8 cellular contexts compared by ENCODE assay signal in the genomic region with DNA sequence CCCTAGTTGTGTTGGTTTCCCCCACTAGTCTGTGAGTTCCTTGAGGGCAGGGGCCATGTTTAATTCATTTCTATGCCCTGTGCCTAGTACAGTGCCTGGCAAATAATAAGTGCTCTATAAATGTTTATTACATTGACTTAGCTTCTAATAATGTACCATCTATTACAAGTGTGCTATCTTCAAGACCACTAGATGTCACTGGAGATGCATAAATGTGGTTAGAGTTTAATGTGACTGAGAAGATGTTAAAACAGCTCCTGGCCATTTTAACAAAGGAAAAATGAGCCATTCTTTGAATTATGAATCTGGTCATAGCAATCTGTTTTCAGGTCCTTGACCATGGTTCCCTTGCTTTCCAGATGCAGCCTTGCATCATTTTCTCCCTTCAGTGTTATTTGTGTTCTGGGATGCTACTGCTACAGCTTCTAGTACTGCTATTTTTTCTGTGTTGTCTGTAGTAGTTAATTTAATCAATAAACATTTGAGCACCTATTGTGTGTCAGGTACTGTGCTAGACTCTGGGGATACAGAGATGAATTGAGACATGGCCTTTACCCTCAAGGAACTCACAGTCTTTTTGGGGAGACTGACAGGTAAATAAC. TPM values are rescaled to one million over a fixed set of nuclear protein-coding genes. Genes with fewer than 3 reads are reported as not detected.
DNase-seq lines count a peak whose midpoint lies in the region; ATAC-seq, FAIRE-seq and TF ChIP-seq lines count a peak whose summit lies in the region.

No MANE protein-coding gene starts in this region.

- ATAC-seq in SK-N-SH treated with all-trans-retinoic acid at 6 μM for 48 hours (peak; percentile 87), pancreas (peak in 3 of 4 donors; percentile 77 to 81 (median 79)), HG03457 (IDR thresholded peaks at IDR 0.05; ENCODE audit: unreplicated experiment) (no peak)

- in situ Hi-C loops in GM13977 (cut with MboI; ENCODE audit: low pct_unique_long_range_greater_than_20kb, low sequenced_read_pairs, unreplicated experiment): loop anchor here (25.0 kb wide), 1 partner anchor 234 kb away; a partner anchor contains a TSS

- no peaks in the 10 kb centered on the region for H3K4me1 ChIP-seq in pancreas

- no peak overlapping the region for H3K27ac ChIP-seq in pancreas

- DNase-seq in AG20443 (ENCODE audit: low spot score): peak; percentile 23
- peak; percentile 43 for DNase-seq in GM13977 (ENCODE audit: low spot score)
- DNase-seq in fibroblast of the conjunctiva (ENCODE audit: low read depth): peak; percentile 64
- DNase-seq in pancreas: no peak
- no peak for DNase-seq in activated effector memory CD4-positive, alpha-beta T cell treated with anti-CD3 and anti-CD28 coated beads, Interleukin-2, amount 50 U/mL, for 16 hours

- H3K4me3 ChIP-seq in pancreas: no peak overlapping the region

- H3K9me3 ChIP-seq in pancreas: no peaks in the 10 kb centered on the region

- H3K27me3 ChIP-seq in pancreas: no peaks in the 10 kb centered on the region

- TF ChIP-seq CTCF in GM13977 (IDR thresholded peaks at IDR 0.05; ENCODE audit: extremely low read depth, insufficient read depth, missing control alignments): peak; percentile 69
- TF ChIP-seq CTCF in LNCAP (IDR thresholded peaks at IDR 0.05): peak; percentile 59
- peak; percentile 15 to 46 (median 36) for TF ChIP-seq CTCF in pancreas (IDR thresholded peaks at IDR 0.05)

- FAIRE-seq in pancreas (lab: Jason Lieb, UNC): peak; percentile 82

- no peaks in the 10 kb centered on the region for H3K36me3 ChIP-seq in pancreas

- intact Hi-C loops in pancreas (cut with DNase I): no loop called here

TF ChIP-seq in SK-N-SH treated with all-trans-retinoic acid at 6 μM for 48 hours, 23 proteins besides CTCF, POLR2A, EP300 and RAD21:
- TF ChIP-seq ZFP30 (CRISPR knock-in tag; IDR thresholded peaks at IDR 0.05): no peak
- TF ChIP-seq ZFP3 (CRISPR knock-in tag; IDR thresholded peaks at IDR 0.05): no peak
- no peak for TF ChIP-seq ISL1 (CRISPR knock-in tag; IDR thresholded peaks at IDR 0.05)
- no peak for TF ChIP-seq ZNF8 (CRISPR knock-in tag; IDR thresholded peaks at IDR 0.05)
- TF ChIP-seq TOX (CRISPR knock-in tag; IDR thresholded peaks at IDR 0.05; ENCODE audit: borderline replicate concordance): no peak
- TF ChIP-seq, protein P1, sequence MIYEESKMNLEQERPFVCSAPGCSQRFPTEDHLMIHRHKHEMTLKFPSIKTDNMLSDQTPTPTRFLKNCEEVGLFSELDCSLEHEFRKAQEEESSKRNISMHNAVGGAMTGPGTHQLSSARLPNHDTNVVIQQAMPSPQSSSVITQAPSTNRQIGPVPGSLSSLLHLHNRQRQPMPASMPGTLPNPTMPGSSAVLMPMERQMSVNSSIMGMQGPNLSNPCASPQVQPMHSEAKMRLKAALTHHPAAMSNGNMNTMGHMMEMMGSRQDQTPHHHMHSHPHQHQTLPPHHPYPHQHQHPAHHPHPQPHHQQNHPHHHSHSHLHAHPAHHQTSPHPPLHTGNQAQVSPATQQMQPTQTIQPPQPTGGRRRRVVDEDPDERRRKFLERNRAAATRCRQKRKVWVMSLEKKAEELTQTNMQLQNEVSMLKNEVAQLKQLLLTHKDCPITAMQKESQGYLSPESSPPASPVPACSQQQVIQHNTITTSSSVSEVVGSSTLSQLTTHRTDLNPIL (CRISPR knock-in tag; IDR thresholded peaks at IDR 0.05; ENCODE audit: low read depth): no peak
- no peak for TF ChIP-seq ESRRG (CRISPR knock-in tag; IDR thresholded peaks at IDR 0.05)
- no peak for TF ChIP-seq BACH2 (CRISPR knock-in tag; IDR thresholded peaks at IDR 0.05; ENCODE audit: borderline replicate concordance)
- no peak for TF ChIP-seq CSDC2 (CRISPR knock-in tag; IDR thresholded peaks at IDR 0.05)
- no peak for TF ChIP-seq RARB (CRISPR knock-in tag; IDR thresholded peaks at IDR 0.05)
- no peak for TF ChIP-seq ZNF565 (CRISPR knock-in tag; conservative IDR thresholded peaks at IDR 0.05; ENCODE audit: low read depth)
- TF ChIP-seq GLIS3 (CRISPR knock-in tag; IDR thresholded peaks at IDR 0.05): no peak

RNA-seq across cellular contexts. Expression of a gene that starts 43.2 kb away (rescaled TPM):
- 1 to 10 TPM; 2.1 to 8.3 (median 4.4) TPM for total RNA-seq in pancreas
- polyA plus RNA-seq in pancreas: 1 to 10 TPM; 2.8 to 6.2 TPM

RNA-seq across cellular contexts. Expression of a gene that starts 54.7 kb away (rescaled TPM):
- total RNA-seq in pancreas: 10 to 100 TPM in 4 of 6 donors, 1 to 10 TPM in 2; 6.7 to 15.6 (median 11.7) TPM
- polyA plus RNA-seq in pancreas: 1 to 10 TPM; 1.4 to 7.0 TPM

Comparison
In these comparisons a context has a peak if more than half of its experiments do, and no peak if none do; other contexts are left out.
1. DNase-seq: peak in AG20443 (single experiment), GM13977 (single experiment) and fibroblast of the conjunctiva (single experiment); none in pancreas (0 of 6) and activated effector memory CD4-positive, alpha-beta T cell treated with anti-CD3 and anti-CD28 coated beads, Interleukin-2, amount 50 U/mL, for 16 hours (single experiment).
2. Peak in every context shown above with its lines, with median percentiles within 50 percentile points of each other: CTCF ChIP-seq.